Comparison of ENCODE assay signal across 8 cellular contexts in the genomic region with DNA sequence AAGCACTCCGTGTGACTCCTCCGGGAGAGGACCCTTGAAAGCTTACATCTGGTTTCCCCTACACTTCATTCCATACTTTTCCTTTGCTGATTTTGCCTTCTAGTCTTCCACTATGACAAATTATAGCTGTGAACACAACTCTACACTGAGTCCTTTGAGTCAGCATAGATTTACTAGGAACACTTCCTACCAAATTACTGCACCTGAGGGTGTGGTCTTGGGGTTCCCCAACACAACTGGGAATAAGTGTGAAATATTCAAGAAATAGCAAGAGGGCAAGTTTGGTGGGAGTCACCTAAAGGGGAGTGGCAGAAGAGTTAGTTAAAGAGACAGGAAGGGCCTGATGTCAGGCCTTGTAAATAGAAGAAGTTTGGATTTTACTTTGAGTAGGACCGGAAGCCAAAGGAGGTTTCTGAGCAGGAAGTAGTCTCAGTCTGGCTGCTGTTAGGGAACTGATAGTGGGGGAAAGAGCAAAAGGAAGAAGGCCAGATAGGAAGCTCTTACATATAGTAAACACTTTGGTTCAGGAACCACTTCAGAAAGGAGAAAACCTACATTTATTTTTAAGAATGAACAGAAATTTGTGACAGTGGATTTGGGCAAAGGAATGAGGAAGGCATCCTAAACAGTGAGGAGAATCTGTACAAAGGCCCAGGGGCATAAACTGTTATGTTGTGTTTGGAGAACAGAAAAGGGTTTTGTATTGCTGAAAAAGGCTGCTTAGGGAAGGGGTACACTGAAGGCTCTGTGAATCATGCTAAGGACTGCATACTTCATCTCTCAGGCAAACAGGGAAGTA. TPM values are rescaled to one million over a fixed set of nuclear protein-coding genes. Genes with fewer than 3 reads are reported as not detected.
DNase-seq lines count a peak whose midpoint lies in the region; ATAC-seq, FAIRE-seq and TF ChIP-seq lines count a peak whose summit lies in the region.

No MANE protein-coding gene starts in this region.

- H3K79me2 ChIP-seq in neural progenitor cell (ENCODE audit: low read depth) = no peaks in the 10 kb centered on the region

- no peak for TF ChIP-seq CTCF in Calu3 (IDR thresholded peaks at IDR 0.05; ENCODE audit: unreplicated experiment)
- TF ChIP-seq CTCF in pancreas (IDR thresholded peaks at IDR 0.05) = no peak
- TF ChIP-seq CTCF in neural progenitor cell (IDR thresholded peaks at IDR 0.05) = no peak

- CTCF ChIA-PET in Calu3 (lab: Charles Lee) = no interaction called here

- no peaks in the 10 kb centered on the region for H3K27me3 ChIP-seq in ectodermal cell (ENCODE audit: control insufficient read depth, insufficient read depth, low read length, poor library complexity, severe bottlenecking)
- H3K27me3 ChIP-seq in pancreas = no peaks in the 10 kb centered on the region
- no peaks in the 10 kb centered on the region for H3K27me3 ChIP-seq in neural progenitor cell

- no peak overlapping the region for H2AFZ ChIP-seq in neural progenitor cell (replicated peaks)

- peaks cover 23% of the 10 kb centered on the region for H3K36me3 Mint-ChIP-seq in Calu3 (ENCODE audit: insufficient read depth, unreplicated experiment)
- peaks cover 14% of the 10 kb centered on the region for H3K36me3 Mint-ChIP-seq in neural progenitor cell

- no peaks in the 10 kb centered on the region for H4K20me1 ChIP-seq in neural progenitor cell (ENCODE audit: low read depth)

- no peaks in the 10 kb centered on the region for H3K36me3 ChIP-seq in ectodermal cell (ENCODE audit: control insufficient read depth, insufficient read depth, low read length)
- H3K36me3 ChIP-seq in pancreas = peaks cover 0 to 34% (median 21%) of the 10 kb centered on the region in 3 donors
- H3K36me3 ChIP-seq in neural progenitor cell = no peaks in the 10 kb centered on the region

- H3K27ac ChIP-seq in ectodermal cell (ENCODE audit: insufficient read depth, low read depth, low read length, poor library complexity, severe bottlenecking) (peak overlapping the region; percentile 13), pancreas (peak overlapping the region in 2 of 4 donors; percentile 71 to 72), neural progenitor cell (no peak overlapping the region)

- H3K4me1 Mint-ChIP-seq in Calu3 (ENCODE audit: low read depth, unreplicated experiment) (peaks cover 11% of the 10 kb centered on the region), neural progenitor cell (peaks cover 7% of the 10 kb centered on the region)

- no peaks in the 10 kb centered on the region for H3K27me3 Mint-ChIP-seq in Calu3 (ENCODE audit: unreplicated experiment)
- no peaks in the 10 kb centered on the region for H3K27me3 Mint-ChIP-seq in neural progenitor cell (ENCODE audit: insufficient read depth, low read depth)

- no peaks in the 10 kb centered on the region for H3K9me3 ChIP-seq in ectodermal cell (ENCODE audit: control insufficient read depth, low read length)
- no peaks in the 10 kb centered on the region for H3K9me3 ChIP-seq in pancreas
- H3K9me3 ChIP-seq in neural progenitor cell (ENCODE audit: low read depth) = no peaks in the 10 kb centered on the region

- ATAC-seq in GM21619 (IDR thresholded peaks at IDR 0.05; ENCODE audit: unreplicated experiment) (peak; percentile 86), pancreas (peak; percentile 9 to 49 (median 18))

- H3K9ac ChIP-seq in neural progenitor cell = no peak overlapping the region

- H3K27ac Mint-ChIP-seq in Calu3 (ENCODE audit: unreplicated experiment) = peak overlapping the region; percentile 5
- no peak overlapping the region for H3K27ac Mint-ChIP-seq in neural progenitor cell

- no TSS peak for BruUV-seq in Calu3 (replicated peaks; lab: Mats Ljungman, UMichigan)

- no peaks in the 10 kb centered on the region for H3K9me3 Mint-ChIP-seq in Calu3 (ENCODE audit: low read depth, unreplicated experiment)
- H3K9me3 Mint-ChIP-seq in neural progenitor cell = no peaks in the 10 kb centered on the region

- no peak overlapping the region for H3K4me3 ChIP-seq in ectodermal cell (ENCODE audit: insufficient read depth, low read depth, low read length)
- no peak overlapping the region for H3K4me3 ChIP-seq in pancreas
- H3K4me3 ChIP-seq in neural progenitor cell = no peak overlapping the region

- WGBS in ectodermal cell, 2 experiments = 89 to 93% methylated on average over 3 of the region's 3 CpGs
- 29 to 35% methylated on average over 3 of the region's 3 CpGs for WGBS in pancreas, 2 donors

- no peak overlapping the region for H3K4me2 ChIP-seq in neural progenitor cell

- H3K4me3 Mint-ChIP-seq in Calu3 (ENCODE audit: low read depth, unreplicated experiment) (no peak overlapping the region), neural progenitor cell (no peak overlapping the region)

- no peak for FAIRE-seq in pancreas (lab: Jason Lieb, UNC)

- DNase-seq in Calu3 = no peak
- peak; percentile 95 for DNase-seq in MV-4-11 (lab: John Stamatoyannopoulos, UW)
- DNase-seq in pancreas = no peak
- DNase-seq in neural progenitor cell (ENCODE audit: low spot score) = no peak
- no peak for DNase-seq in NCI-H774 (lab: John Stamatoyannopoulos, UW)
- DNase-seq in NCI-H69 (lab: John Stamatoyannopoulos, UW) = no peak

- intact Hi-C loops in Calu3 (cut with micrococcal nuclease; ENCODE audit: unreplicated experiment) = no loop called here
- intact Hi-C loops in pancreas (cut with DNase I) = no loop called here

- H3K4me1 ChIP-seq in ectodermal cell (ENCODE audit: control insufficient read depth, insufficient read depth, low read length) (peaks cover 3% of the 10 kb centered on the region), pancreas (peaks cover 49 to 69% (median 54%) of the 10 kb centered on the region in 3 donors), neural progenitor cell (peaks cover 9% of the 10 kb centered on the region)

- no peaks in the 10 kb centered on the region for H3F3A ChIP-seq in neural progenitor cell (ENCODE audit: low read depth)

RNA-seq across cellular contexts. Expression of a gene that starts 14.3 kb away (rescaled TPM):
- total RNA-seq in Calu3 (2022) = 95.4 and 100 TPM in 2 replicates
- 22.5 TPM for polyA plus RNA-seq in ectodermal cell (2013, experiment 1 of 4)
- 28.3 TPM for polyA plus RNA-seq in ectodermal cell (2013, experiment 2 of 4)
- polyA plus RNA-seq in ectodermal cell (2013, experiment 3 of 4) = 19.1 TPM
- polyA plus RNA-seq in ectodermal cell (2013, experiment 4 of 4) = 19.9 TPM
- 100 to 1,000 TPM; 338 to 763 (median 498) TPM for total RNA-seq in pancreas
- polyA plus RNA-seq in pancreas = 10 to 100 TPM; 54.5 to 59.6 TPM
- 21.0 and 28.0 TPM in 2 replicates for total RNA-seq in neural progenitor cell (ENCODE audit: low replicate concordance)
